Comparison of ENCODE assay signal across 1 cellular context in genomic region chr18:6210349-6211173, GRCh38.
A peak's percentile ranks its signal among the peaks of the same experiment; 100 is the strongest.
TF ChIP-seq lines count a peak whose summit lies in the region.

No MANE protein-coding gene starts in this region.

TF ChIP-seq in HepG2, 621 proteins besides CTCF, POLR2A, EP300 and RAD21 (continued from another document and continues in another):
- no peak for TF ChIP-seq HMGXB3 (CRISPR knock-in tag; IDR thresholded peaks at IDR 0.05; ENCODE audit: borderline replicate concordance)
- 0 out of 2 replicates have a peak, but pooled peaks have one; percentile 43 for TF ChIP-seq HOXA5 (CRISPR knock-in tag; IDR thresholded peaks at IDR 0.05)
- TF ChIP-seq SRSF4 (IDR thresholded peaks at IDR 0.05; ENCODE audit: low read depth, low read length, poor library complexity, severe bottlenecking) = no peak
- TF ChIP-seq ZBTB40 (IDR thresholded peaks at IDR 0.05) = no peak
- TF ChIP-seq ZBTB40 (CRISPR knock-in tag; IDR thresholded peaks at IDR 0.05) = no peak
- TF ChIP-seq NFATC3 (CRISPR knock-in tag; IDR thresholded peaks at IDR 0.05) = no peak
- TF ChIP-seq ZUFSP (CRISPR knock-in tag; IDR thresholded peaks at IDR 0.05; ENCODE audit: borderline replicate concordance) = no peak
- TF ChIP-seq NONO (IDR thresholded peaks at IDR 0.05) = no peak
- TF ChIP-seq NONO (CRISPR knock-in tag; conservative IDR thresholded peaks at IDR 0.05) = no peak
- no peak for TF ChIP-seq SMAD1 (CRISPR knock-in tag; IDR thresholded peaks at IDR 0.05; ENCODE audit: borderline replicate concordance, low read depth)
- TF ChIP-seq ZNF883 (CRISPR knock-in tag; IDR thresholded peaks at IDR 0.05; ENCODE audit: not compliant biosample characterization) = no peak
- no peak for TF ChIP-seq GABPB1 (CRISPR knock-in tag; IDR thresholded peaks at IDR 0.05)
- TF ChIP-seq ZNF558 (CRISPR knock-in tag; IDR thresholded peaks at IDR 0.05; ENCODE audit: borderline replicate concordance) = no peak
- TF ChIP-seq KIAA2018 (CRISPR knock-in tag; IDR thresholded peaks at IDR 0.05; ENCODE audit: borderline replicate concordance) = no peak
- TF ChIP-seq PITX1 (CRISPR knock-in tag; IDR thresholded peaks at IDR 0.05) = 0 out of 2 replicates have a peak, but pooled peaks have one; percentile 24
- no peak for TF ChIP-seq CC2D1A (CRISPR knock-in tag; IDR thresholded peaks at IDR 0.05)
- no peak for TF ChIP-seq ZNF317 (CRISPR knock-in tag; IDR thresholded peaks at IDR 0.05)
- TF ChIP-seq BRCA1 (CRISPR knock-in tag; IDR thresholded peaks at IDR 0.05) = no peak
- no peak for TF ChIP-seq CERS6 (CRISPR knock-in tag; IDR thresholded peaks at IDR 0.05)
- no peak for TF ChIP-seq ZNF383 (CRISPR knock-in tag; IDR thresholded peaks at IDR 0.05; ENCODE audit: borderline replicate concordance)
- peak; percentile 56 for TF ChIP-seq ZNF629 (CRISPR knock-in tag; conservative IDR thresholded peaks at IDR 0.05)
- no peak for TF ChIP-seq KDM4B (CRISPR knock-in tag; IDR thresholded peaks at IDR 0.05)
- TF ChIP-seq ZNF550 (CRISPR knock-in tag; IDR thresholded peaks at IDR 0.05; ENCODE audit: borderline replicate concordance) = no peak
- TF ChIP-seq NFIC (IDR thresholded peaks at IDR 0.05; ENCODE audit: low read length) = peak; percentile 60; the same call in 1 of the 2 replicates
- no peak for TF ChIP-seq YEATS2 (CRISPR knock-in tag; IDR thresholded peaks at IDR 0.05; ENCODE audit: borderline replicate concordance)
- no peak for TF ChIP-seq ZNF30 (CRISPR knock-in tag; IDR thresholded peaks at IDR 0.05)
- TF ChIP-seq CREB1 (IDR thresholded peaks at IDR 0.05) = 0 out of 2 replicates have a peak, but pooled peaks have one; percentile 18
- peak; percentile 78 for TF ChIP-seq CREB1 (CRISPR knock-in tag; IDR thresholded peaks at IDR 0.05)
- TF ChIP-seq RFXAP (CRISPR knock-in tag; IDR thresholded peaks at IDR 0.05; ENCODE audit: borderline replicate concordance) = no peak
- no peak for TF ChIP-seq MTA1 (CRISPR knock-in tag; IDR thresholded peaks at IDR 0.05; ENCODE audit: borderline replicate concordance)
- no peak for TF ChIP-seq ZNF891 (CRISPR knock-in tag; IDR thresholded peaks at IDR 0.05)
- no peak for TF ChIP-seq KLF12 (CRISPR knock-in tag; IDR thresholded peaks at IDR 0.05; ENCODE audit: borderline replicate concordance)
- no peak for TF ChIP-seq E2F5 (CRISPR knock-in tag; conservative IDR thresholded peaks at IDR 0.05)
- TF ChIP-seq MXI1 (IDR thresholded peaks at IDR 0.05; ENCODE audit: borderline replicate concordance, low read depth, low read length) = no peak
- no peak for TF ChIP-seq SYNCRIP (IDR thresholded peaks at IDR 0.05; ENCODE audit: insufficient read depth, low read depth, low read length)
